In the genomic region with DNA sequence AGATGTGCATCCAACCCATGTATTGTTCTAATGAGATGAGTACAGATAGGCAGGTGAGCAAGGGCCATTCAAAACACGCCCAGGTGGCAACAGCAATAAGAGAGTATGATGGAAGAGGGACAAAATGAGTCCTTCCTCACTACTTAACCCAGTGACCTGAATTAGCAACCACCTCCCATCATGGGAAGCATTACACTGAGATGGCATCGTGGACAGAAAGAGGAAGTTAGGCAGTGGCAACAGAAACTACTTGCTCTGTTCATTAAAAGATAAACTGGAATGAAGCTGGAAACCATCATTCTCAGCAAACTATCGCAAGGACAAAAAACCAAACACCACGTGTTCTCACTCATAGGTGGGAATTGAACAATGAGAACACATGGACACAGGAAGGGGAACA, we compare ENCODE assay signal across 1 cellular context.
A peak's percentile ranks its signal among the peaks of the same experiment; 100 is the strongest.
TF ChIP-seq lines count a peak whose summit lies in the region.

No MANE protein-coding gene starts in this region.

TF ChIP-seq in K562, 482 proteins besides CTCF, POLR2A, EP300 and RAD21 (continued from another document):
- TF ChIP-seq, protein P1, sequence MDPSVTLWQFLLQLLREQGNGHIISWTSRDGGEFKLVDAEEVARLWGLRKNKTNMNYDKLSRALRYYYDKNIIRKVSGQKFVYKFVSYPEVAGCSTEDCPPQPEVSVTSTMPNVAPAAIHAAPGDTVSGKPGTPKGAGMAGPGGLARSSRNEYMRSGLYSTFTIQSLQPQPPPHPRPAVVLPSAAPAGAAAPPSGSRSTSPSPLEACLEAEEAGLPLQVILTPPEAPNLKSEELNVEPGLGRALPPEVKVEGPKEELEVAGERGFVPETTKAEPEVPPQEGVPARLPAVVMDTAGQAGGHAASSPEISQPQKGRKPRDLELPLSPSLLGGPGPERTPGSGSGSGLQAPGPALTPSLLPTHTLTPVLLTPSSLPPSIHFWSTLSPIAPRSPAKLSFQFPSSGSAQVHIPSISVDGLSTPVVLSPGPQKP (CRISPR knock-in tag; IDR thresholded peaks at IDR 0.05): no peak
- TF ChIP-seq L3MBTL2 (IDR thresholded peaks at IDR 0.05) (0 out of 2 replicates have a peak, but pooled peaks have one; percentile 21), CTBP1 (IDR thresholded peaks at IDR 0.05; ENCODE audit: borderline replicate concordance) (peak; percentile 54; the same call in 1 of the 2 replicates), NFYB (IDR thresholded peaks at IDR 0.05; ENCODE audit: extremely low read depth, insufficient read length) (no peak), ZNF282 (CRISPR knock-in tag; IDR thresholded peaks at IDR 0.05) (no peak), TAL1 (IDR thresholded peaks at IDR 0.05) (no peak), ZNF75A (CRISPR knock-in tag; IDR thresholded peaks at IDR 0.05) (no peak)
- TF ChIP-seq, protein P2, sequence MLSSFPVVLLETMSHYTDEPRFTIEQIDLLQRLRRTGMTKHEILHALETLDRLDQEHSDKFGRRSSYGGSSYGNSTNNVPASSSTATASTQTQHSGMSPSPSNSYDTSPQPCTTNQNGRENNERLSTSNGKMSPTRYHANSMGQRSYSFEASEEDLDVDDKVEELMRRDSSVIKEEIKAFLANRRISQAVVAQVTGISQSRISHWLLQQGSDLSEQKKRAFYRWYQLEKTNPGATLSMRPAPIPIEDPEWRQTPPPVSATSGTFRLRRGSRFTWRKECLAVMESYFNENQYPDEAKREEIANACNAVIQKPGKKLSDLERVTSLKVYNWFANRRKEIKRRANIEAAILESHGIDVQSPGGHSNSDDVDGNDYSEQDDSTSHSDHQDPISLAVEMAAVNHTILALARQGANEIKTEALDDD (IDR thresholded peaks at IDR 0.05): 0 out of 2 replicates have a peak, but pooled peaks have one; percentile 21
